In the genomic region with DNA sequence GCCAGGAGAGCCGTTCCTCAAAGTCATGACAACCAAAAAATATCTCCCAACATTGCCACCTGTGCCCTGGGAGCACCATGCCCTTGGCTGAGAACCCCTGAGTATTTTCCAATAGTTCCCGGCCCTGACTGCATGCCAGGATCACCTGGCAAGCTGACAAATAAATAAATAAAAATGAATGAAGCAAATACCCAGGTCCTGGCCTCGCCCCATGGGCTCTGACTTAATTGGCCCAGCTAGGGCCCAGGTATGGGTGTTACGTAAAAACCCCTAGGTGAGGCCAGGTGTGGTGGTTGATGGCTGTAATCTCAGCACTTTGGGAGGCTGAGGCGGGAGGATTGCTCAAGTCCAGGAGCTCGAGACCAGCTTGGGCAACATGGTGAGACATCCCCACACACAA, we compare ENCODE assay signal across 20 cellular contexts. TPM values are rescaled to one million over a fixed set of nuclear protein-coding genes. Genes with fewer than 3 reads are reported as not detected.
A peak's percentile ranks its signal among the peaks of the same experiment; 100 is the strongest.
DNase-seq lines count a peak whose midpoint lies in the region; ATAC-seq and TF ChIP-seq lines count a peak whose summit lies in the region.
"Had no signal": no experiment of that assay in that cellular context is flagged by ENCODE, and none has a peak within 500 bp of the region (broad histone marks: within the 10 kb centered on the region; RNA-seq: fewer than 3 reads in every experiment).

No MANE protein-coding gene starts in this region.

- peak overlapping the region; percentile 98 to 100 (median 100) for H3K4me2 ChIP-seq in BLaER1 treated with 17β-estradiol and CSF1 and Interleukin-3, amounts not matched to agents 10 nM and 100 nM
- H3K4me2 ChIP-seq: A549, smooth muscle cell had no signal

- no peak overlapping the region for H3K4me3 Mint-ChIP-seq in activated naive CD8-positive, alpha-beta T cell treated with anti-CD3 and anti-CD28 coated beads, Interleukin-2, amount 50 U/mL, for 24 hours
- H3K4me3 Mint-ChIP-seq: activated CD4-positive, alpha-beta T cell treated with anti-CD3 and anti-CD28 coated beads, Interleukin-2, amount 10 ng/mL, durations not matched to agents 24 days and 14 days had no signal

- peak overlapping the region in 5 of 11 experiments; percentile 23 to 64 (median 62); a peak in 9 of 22 replicates for H3K27ac ChIP-seq in BLaER1 treated with 17β-estradiol and CSF1 and Interleukin-3, amounts not matched to agents 10 nM and 100 nM
- H3K27ac ChIP-seq in WERI-Rb-1, result peak overlapping the region; percentile 39; the same call in 1 of the 2 replicates
- H3K27ac ChIP-seq: A549, uterus had no signal

- ATAC-seq in GM21737 (IDR thresholded peaks at IDR 0.05; ENCODE audit: unreplicated experiment), result no peak
- ATAC-seq in activated naive CD8-positive, alpha-beta T cell treated with anti-CD3 and anti-CD28 coated beads, Interleukin-2, amount 50 U/mL, for 24 hours, result no peak

- peak overlapping the region in 4 of 10 experiments; percentile 31 to 80 (median 72); a peak in 3 of 20 replicates for H3K4me3 ChIP-seq in BLaER1 treated with 17β-estradiol and CSF1 and Interleukin-3, amounts not matched to agents 10 nM and 100 nM
- H3K4me3 ChIP-seq in WERI-Rb-1 (ENCODE audit: low read depth, low read length), result no peak overlapping the region
- H3K4me3 ChIP-seq: A549, smooth muscle cell, uterus had no signal

- H3K27ac Mint-ChIP-seq in activated naive CD8-positive, alpha-beta T cell treated with anti-CD3 and anti-CD28 coated beads, Interleukin-2, amount 50 U/mL, for 24 hours, result no peak overlapping the region
- H3K27ac Mint-ChIP-seq: activated CD4-positive, alpha-beta T cell treated with anti-CD3 and anti-CD28 coated beads, Interleukin-2, amount 10 ng/mL, durations not matched to agents 24 days and 14 days had no signal

- peaks cover 42% of the 10 kb centered on the region for H3K4me1 Mint-ChIP-seq in activated naive CD8-positive, alpha-beta T cell treated with anti-CD3 and anti-CD28 coated beads, Interleukin-2, amount 50 U/mL, for 24 hours

- H3K36me3 Mint-ChIP-seq in activated naive CD8-positive, alpha-beta T cell treated with anti-CD3 and anti-CD28 coated beads, Interleukin-2, amount 50 U/mL, for 24 hours (ENCODE audit: low read depth), result no peaks in the 10 kb centered on the region

- H3K27me3 Mint-ChIP-seq in activated naive CD8-positive, alpha-beta T cell treated with anti-CD3 and anti-CD28 coated beads, Interleukin-2, amount 50 U/mL, for 24 hours, result peaks cover 26% of the 10 kb centered on the region

- peaks cover 0 to 70% (median 33%) of the 10 kb centered on the region in 11 experiments; a peak in 16 of 22 replicates for H4K20me1 ChIP-seq in BLaER1 treated with 17β-estradiol and CSF1 and Interleukin-3, amounts not matched to agents 10 nM and 100 nM

- no peaks in the 10 kb centered on the region for H3K9me3 Mint-ChIP-seq in activated naive CD8-positive, alpha-beta T cell treated with anti-CD3 and anti-CD28 coated beads, Interleukin-2, amount 50 U/mL, for 24 hours
- H3K9me3 Mint-ChIP-seq: activated CD4-positive, alpha-beta T cell treated with anti-CD3 and anti-CD28 coated beads, Interleukin-2, amount 10 ng/mL, durations not matched to agents 24 days and 14 days had no signal

- peaks cover 0 to 83% (median 0%) of the 10 kb centered on the region in 11 experiments; a peak in 7 of 22 replicates for H3K27me3 ChIP-seq in BLaER1 treated with 17β-estradiol and CSF1 and Interleukin-3, amounts not matched to agents 10 nM and 100 nM
- no peaks in the 10 kb centered on the region for H3K27me3 ChIP-seq in WERI-Rb-1 (ENCODE audit: insufficient read depth, low read depth, severe bottlenecking)

- DNase-seq in NCI-H1092 (lab: John Stamatoyannopoulos, UW), result peak; percentile 29
- DNase-seq in WERI-Rb-1, result no peak
- peak; percentile 13 for DNase-seq in mucosa of gallbladder (ENCODE audit: low spot score)
- no peak for DNase-seq in activated naive CD8-positive, alpha-beta T cell treated with anti-CD3 and anti-CD28 coated beads, Interleukin-2, amount 50 U/mL, for 24 hours
- DNase-seq in OCI-M1 (lab: John Stamatoyannopoulos, UW), result no peak
- DNase-seq in stimulated activated CD4-positive, alpha-beta T cell treated with anti-CD3 and anti-CD28 coated beads, Interleukin-15, amount 100 ng/mL, for 24 hours, result no peak
- DNase-seq: activated CD4-positive, alpha-beta T cell treated with anti-CD3 and anti-CD28 coated beads, Interleukin-2, amount 10 ng/mL, durations not matched to agents 24 days and 14 days; activated CD8-positive, alpha-beta memory T cell treated with anti-CD3 and anti-CD28 coated beads, Interleukin-2, amount 50 U/mL, for 48 hours; activated effector memory CD4-positive, alpha-beta T cell treated with anti-CD3 and anti-CD28 coated beads, Interleukin-2, amount 50 U/mL, for 16 hours; central memory CD4-positive, alpha-beta T cell; kidney glomerular epithelial cell; NCI-H146; NCI-H345; stimulated activated CD4-positive, alpha-beta T cell treated with anti-CD3 and anti-CD28 coated beads, Interleukin-4, amount 100 ng/mL, for 4 hours; SW 1271 had no signal

- peaks cover 86 to 100% (median 97%) of the 10 kb centered on the region in 10 experiments for H3K4me1 ChIP-seq in BLaER1 treated with 17β-estradiol and CSF1 and Interleukin-3, amounts not matched to agents 10 nM and 100 nM

- H3K36me3 ChIP-seq in BLaER1 treated with 17β-estradiol and CSF1 and Interleukin-3, amounts not matched to agents 10 nM and 100 nM, result no peaks in the 10 kb centered on the region
- H3K36me3 ChIP-seq in WERI-Rb-1, result no peaks in the 10 kb centered on the region
- H3K36me3 ChIP-seq: uterus had no signal

- H3K9me3 ChIP-seq in BLaER1 treated with 17β-estradiol and CSF1 and Interleukin-3, amounts not matched to agents 10 nM and 100 nM (replicated peaks in 1 of 11), result no peaks in the 10 kb centered on the region
- no peaks in the 10 kb centered on the region for H3K9me3 ChIP-seq in WERI-Rb-1 (ENCODE audit: severe bottlenecking)
- H3K9me3 ChIP-seq: A549, uterus had no signal

- peak overlapping the region in 6 of 11 experiments; percentile 2 to 79 (median 62); a peak in 9 of 22 replicates for H3K9ac ChIP-seq in BLaER1 treated with 17β-estradiol and CSF1 and Interleukin-3, amounts not matched to agents 10 nM and 100 nM

- TF ChIP-seq CTCF in WERI-Rb-1 (IDR thresholded peaks at IDR 0.05; ENCODE audit: low read depth, low read length), result no peak

RNA-seq across cellular contexts. Expression of a gene that starts 2.7 kb away (rescaled TPM):
- total RNA-seq in mucosa of gallbladder, result 0.83 TPM

RNA-seq across cellular contexts. Expression of a gene that starts 45.8 kb away (rescaled TPM):
- total RNA-seq in mucosa of gallbladder, result 21.4 TPM

RNA-seq across cellular contexts. Expression of a gene that starts 45.9 kb away (rescaled TPM):
- total RNA-seq in mucosa of gallbladder, result 571 TPM

Comparison
In these comparisons a context has a peak if more than half of its experiments do, and no peak if none do; other contexts are left out.
1. DNase-seq: peak in NCI-H1092 (single experiment) and mucosa of gallbladder (single experiment); none in WERI-Rb-1 (single experiment), activated naive CD8-positive, alpha-beta T cell treated with anti-CD3 and anti-CD28 coated beads, Interleukin-2, amount 50 U/mL, for 24 hours (single experiment), OCI-M1 (single experiment) and stimulated activated CD4-positive, alpha-beta T cell treated with anti-CD3 and anti-CD28 coated beads, Interleukin-15, amount 100 ng/mL, for 24 hours (single experiment).